9 cellular contexts compared by ENCODE assay signal in genomic region chr10:97464226-97464625, GRCh38. TPM values are rescaled to one million over a fixed set of nuclear protein-coding genes. Genes with fewer than 3 reads are reported as not detected.
A peak's percentile ranks its signal among the peaks of the same experiment; 100 is the strongest.
DNase-seq lines count a peak whose midpoint lies in the region; ATAC-seq and TF ChIP-seq lines count a peak whose summit lies in the region.
"Had no signal": no experiment of that assay in that cellular context is flagged by ENCODE, and none has a peak within 500 bp of the region (broad histone marks: within the 10 kb centered on the region; RNA-seq: fewer than 3 reads in every experiment).

No MANE protein-coding gene starts in this region.

- H3K4me1 ChIP-seq in thyroid gland: no peaks in the 10 kb centered on the region

- H3K27ac ChIP-seq in VCaP: peak overlapping the region; percentile 20; the same call in 1 of the 2 replicates
- H3K27ac ChIP-seq in thyroid gland: peak overlapping the region in 2 of 3 donors; percentile 4 to 62

- DNase-seq in activated naive CD8-positive, alpha-beta T cell treated with anti-CD3 and anti-CD28 coated beads, Interleukin-2, amount 10 ng/mL, durations not matched to agents 7 days and 5 days: no peak
- no peak for DNase-seq in activated naive CD8-positive, alpha-beta T cell treated with anti-CD3 and anti-CD28 coated beads for 36 hours
- DNase-seq in left colon (no peak), thyroid gland (no peak), DMS79 treated with DMSO at 0.1 percent for 48 hours (lab: John Stamatoyannopoulos, UW) (no peak), LoVo (ENCODE audit: low spot score) (no peak)

- WGBS in thyroid gland, 2 donors: 69 to 73% methylated on average over 1 of the region's 1 CpG

- TF ChIP-seq CTCF in VCaP (conservative IDR thresholded peaks at IDR 0.05) (no peak), thyroid gland (IDR thresholded peaks at IDR 0.05) (no peak)

- no peaks in the 10 kb centered on the region for H3K27me3 Mint-ChIP-seq in activated naive CD8-positive, alpha-beta T cell treated with anti-CD3 and anti-CD28 coated beads, Interleukin-2, amount 10 ng/mL, durations not matched to agents 7 days and 5 days
- no peaks in the 10 kb centered on the region for H3K27me3 Mint-ChIP-seq in activated naive CD8-positive, alpha-beta T cell treated with anti-CD3 and anti-CD28 coated beads for 36 hours
- H3K27me3 Mint-ChIP-seq: naive B cell had no signal

- no peak for TF ChIP-seq POLR2A in thyroid gland (IDR thresholded peaks at IDR 0.05)

- POLR2A ChIA-PET in activated naive CD8-positive, alpha-beta T cell treated with anti-CD3 and anti-CD28 coated beads, Interleukin-2, amount 10 ng/mL, durations not matched to agents 7 days and 5 days (lab: Charles Lee): no interaction called here

- no peak overlapping the region for H3K4me3 Mint-ChIP-seq in activated naive CD8-positive, alpha-beta T cell treated with anti-CD3 and anti-CD28 coated beads, Interleukin-2, amount 10 ng/mL, durations not matched to agents 7 days and 5 days
- H3K4me3 Mint-ChIP-seq in activated naive CD8-positive, alpha-beta T cell treated with anti-CD3 and anti-CD28 coated beads for 36 hours: no peak overlapping the region
- H3K4me3 Mint-ChIP-seq: naive B cell had no signal

- intact Hi-C loops in left colon (cut with DNase I, micrococcal nuclease): no loop called here
- intact Hi-C loops in thyroid gland (cut with DNase I): no loop called here

- H3K27me3 ChIP-seq in thyroid gland: no peaks in the 10 kb centered on the region

- peak overlapping the region; percentile 61 for H3K27ac Mint-ChIP-seq in activated naive CD8-positive, alpha-beta T cell treated with anti-CD3 and anti-CD28 coated beads, Interleukin-2, amount 10 ng/mL, durations not matched to agents 7 days and 5 days
- no peak overlapping the region for H3K27ac Mint-ChIP-seq in activated naive CD8-positive, alpha-beta T cell treated with anti-CD3 and anti-CD28 coated beads for 36 hours

- peaks cover 80 to 88% of the 10 kb centered on the region in 2 donors for H3K36me3 ChIP-seq in thyroid gland

- no peaks in the 10 kb centered on the region for H3K9me3 ChIP-seq in thyroid gland

- peaks cover 18% of the 10 kb centered on the region for H3K36me3 Mint-ChIP-seq in activated naive CD8-positive, alpha-beta T cell treated with anti-CD3 and anti-CD28 coated beads, Interleukin-2, amount 10 ng/mL, durations not matched to agents 7 days and 5 days
- H3K36me3 Mint-ChIP-seq in activated naive CD8-positive, alpha-beta T cell treated with anti-CD3 and anti-CD28 coated beads for 36 hours: peaks cover 15% of the 10 kb centered on the region

- no peak overlapping the region for H3K4me3 ChIP-seq in thyroid gland (replicated peaks in 1 of 3)

- no peak for ATAC-seq in activated naive CD8-positive, alpha-beta T cell treated with anti-CD3 and anti-CD28 coated beads, Interleukin-2, amount 10 ng/mL, durations not matched to agents 7 days and 5 days (ENCODE audit: low read depth)
- ATAC-seq in left colon (peak; percentile 2), GM18502 (IDR thresholded peaks at IDR 0.05; ENCODE audit: poor library complexity, unreplicated experiment) (no peak)

- H3K9me3 Mint-ChIP-seq in activated naive CD8-positive, alpha-beta T cell treated with anti-CD3 and anti-CD28 coated beads, Interleukin-2, amount 10 ng/mL, durations not matched to agents 7 days and 5 days: no peaks in the 10 kb centered on the region
- H3K9me3 Mint-ChIP-seq in activated naive CD8-positive, alpha-beta T cell treated with anti-CD3 and anti-CD28 coated beads for 36 hours: no peaks in the 10 kb centered on the region
- H3K9me3 Mint-ChIP-seq: naive B cell had no signal

- H3K4me1 Mint-ChIP-seq in activated naive CD8-positive, alpha-beta T cell treated with anti-CD3 and anti-CD28 coated beads, Interleukin-2, amount 10 ng/mL, durations not matched to agents 7 days and 5 days: no peaks in the 10 kb centered on the region
- H3K4me1 Mint-ChIP-seq in activated naive CD8-positive, alpha-beta T cell treated with anti-CD3 and anti-CD28 coated beads for 36 hours: no peaks in the 10 kb centered on the region

RNA-seq across cellular contexts. Expression of gene ZDHHC16, which starts 18.3 kb away (rescaled TPM):
- 10 to 100 TPM; 23.3 to 29.6 TPM for total RNA-seq in activated naive CD8-positive, alpha-beta T cell treated with anti-CD3 and anti-CD28 coated beads, Interleukin-2, amount 10 ng/mL, durations not matched to agents 7 days and 5 days
- total RNA-seq in activated naive CD8-positive, alpha-beta T cell treated with anti-CD3 and anti-CD28 coated beads for 36 hours: 10 to 100 TPM; 37.5 to 42.2 TPM
- total RNA-seq in left colon (10 to 100 TPM; 29.1 to 31.5 TPM), thyroid gland (10 to 100 TPM; 36.1 to 52.5 (median 36.5) TPM)

RNA-seq across cellular contexts. Expression of gene EXOSC1, which starts 18.4 kb away (rescaled TPM):
- total RNA-seq in activated naive CD8-positive, alpha-beta T cell treated with anti-CD3 and anti-CD28 coated beads, Interleukin-2, amount 10 ng/mL, durations not matched to agents 7 days and 5 days: 10 to 100 TPM; 46.5 to 47.9 TPM
- total RNA-seq in activated naive CD8-positive, alpha-beta T cell treated with anti-CD3 and anti-CD28 coated beads for 36 hours: 10 to 100 TPM; 48.4 to 53.7 TPM
- total RNA-seq in left colon (10 to 100 TPM; 21.7 to 22.6 TPM), thyroid gland (10 to 100 TPM; 23.6 to 51.1 (median 29.2) TPM)

RNA-seq across cellular contexts. Expression of gene MMS19, which starts 34.0 kb away (rescaled TPM):
- 10 to 100 TPM; 87.9 to 89.7 TPM for total RNA-seq in activated naive CD8-positive, alpha-beta T cell treated with anti-CD3 and anti-CD28 coated beads, Interleukin-2, amount 10 ng/mL, durations not matched to agents 7 days and 5 days
- total RNA-seq in activated naive CD8-positive, alpha-beta T cell treated with anti-CD3 and anti-CD28 coated beads for 36 hours: 10 to 100 TPM; 96.2 to 97.0 TPM
- total RNA-seq in left colon (10 to 100 TPM; 38.9 to 42.3 TPM), thyroid gland (10 to 100 TPM; 64.7 to 85.7 (median 75.2) TPM)

RNA-seq across cellular contexts. Expression of gene UBTD1, which starts 34.5 kb away (rescaled TPM):
- total RNA-seq in activated naive CD8-positive, alpha-beta T cell treated with anti-CD3 and anti-CD28 coated beads, Interleukin-2, amount 10 ng/mL, durations not matched to agents 7 days and 5 days: 1 to 10 TPM; 1.1 to 1.4 TPM
- 1 to 10 TPM in 1 of 2 experiments, under 1 TPM in 1; 0.99 to 1.3 TPM for total RNA-seq in activated naive CD8-positive, alpha-beta T cell treated with anti-CD3 and anti-CD28 coated beads for 36 hours
- 1 to 10 TPM; 1.8 to 2.4 TPM for total RNA-seq in left colon
- 10 to 100 TPM in 3 of 4 donors, 1 to 10 TPM in 1; 7.8 to 27.8 (median 20.0) TPM for total RNA-seq in thyroid gland

RNA-seq across cellular contexts. Expression of gene PGAM1, which starts 38.2 kb away (rescaled TPM):
- total RNA-seq in activated naive CD8-positive, alpha-beta T cell treated with anti-CD3 and anti-CD28 coated beads, Interleukin-2, amount 10 ng/mL, durations not matched to agents 7 days and 5 days: 100 to 1,000 TPM; 288 to 298 TPM
- total RNA-seq in activated naive CD8-positive, alpha-beta T cell treated with anti-CD3 and anti-CD28 coated beads for 36 hours: 100 to 1,000 TPM; 933 to 982 TPM
- total RNA-seq in left colon: 100 to 1,000 TPM; 216 to 249 TPM
- 100 to 1,000 TPM; 157 to 269 (median 191) TPM for total RNA-seq in thyroid gland
